In the genomic region with DNA sequence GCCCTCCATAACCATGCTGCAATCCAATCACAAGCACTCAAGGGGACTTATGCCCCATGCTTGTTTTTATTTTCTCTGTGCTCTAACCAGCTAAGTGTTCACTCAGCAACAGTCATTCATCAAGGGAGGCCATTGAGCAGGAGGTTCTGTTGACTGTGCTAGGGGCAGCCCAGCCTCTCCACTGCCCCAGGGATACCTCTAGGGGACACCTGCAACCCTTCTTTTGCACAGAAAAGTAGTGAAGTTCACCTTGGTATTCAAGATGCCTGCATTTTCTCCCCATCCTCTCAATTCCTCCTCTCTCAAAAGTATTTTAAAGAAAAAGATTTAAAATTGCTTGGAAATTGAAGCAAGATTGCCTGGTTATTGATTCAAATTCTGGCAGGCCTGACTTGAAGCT, we compare ENCODE assay signal across 39 cellular contexts.
"Had no signal": no experiment of that assay in that cellular context is flagged by ENCODE, and none has a peak within 500 bp of the region (broad histone marks: within the 10 kb centered on the region; RNA-seq: fewer than 3 reads in every experiment).

No MANE protein-coding gene starts in this region.

- H2AFZ ChIP-seq: hepatocyte had no signal

- H3K36me3 Mint-ChIP-seq: activated CD4-positive, alpha-beta memory T cell treated with anti-CD3 and anti-CD28 coated beads for 36 hours; activated CD8-positive, alpha-beta memory T cell treated with anti-CD3 and anti-CD28 coated beads, Interleukin-2, amount 10 ng/mL, durations not matched to agents 7 days and 5 days; activated naive CD4-positive, alpha-beta T cell treated with anti-CD3 and anti-CD28 coated beads, Interleukin-2, amount 50 U/mL, for 24 hours; activated naive CD8-positive, alpha-beta T cell treated with anti-CD3 and anti-CD28 coated beads for 36 hours had no signal

- H3K27ac ChIP-seq: adrenal gland, body of pancreas, breast epithelium, cardiac muscle cell, coronary artery, esophagus muscularis mucosa, foreskin keratinocyte, gastrocnemius medialis, heart right ventricle, hepatocyte, WERI-Rb-1 had no signal

- H3K4me1 Mint-ChIP-seq: activated B cell treated with CpG ODN at 0.5 μM for 24 hours; activated CD4-positive, alpha-beta T cell treated with anti-CD3 and anti-CD28 coated beads for 36 hours; activated naive CD4-positive, alpha-beta T cell treated with anti-CD3 and anti-CD28 coated beads, Interleukin-2, amount 50 U/mL, for 24 hours; activated naive CD8-positive, alpha-beta T cell treated with anti-CD3 and anti-CD28 coated beads for 36 hours; activated naive CD8-positive, alpha-beta T cell treated with anti-CD3 and anti-CD28 coated beads, Interleukin-2, amount 50 U/mL, for 24 hours; T-helper 17 cell had no signal

- H3K4me1 ChIP-seq: adrenal gland, body of pancreas, breast epithelium, esophagus muscularis mucosa, gastrocnemius medialis, heart right ventricle had no signal

- DNase-seq: activated B cell treated with CpG ODN at 0.5 μM for 24 hours; activated CD4-positive, alpha-beta memory T cell treated with anti-CD3 and anti-CD28 coated beads for 36 hours; activated CD4-positive, alpha-beta T cell treated with anti-CD3 and anti-CD28 coated beads for 36 hours; activated CD4-positive, alpha-beta T cell treated with anti-CD3 and anti-CD28 coated beads, Interleukin-2, amount 10 ng/mL, durations not matched to agents 24 days and 14 days; activated CD8-positive, alpha-beta memory T cell treated with anti-CD3 and anti-CD28 coated beads, Interleukin-2, amount 10 ng/mL, durations not matched to agents 7 days and 5 days; activated CD8-positive, alpha-beta memory T cell treated with anti-CD3 and anti-CD28 coated beads, Interleukin-2, amount 50 U/mL, for 4 hours; activated CD8-positive, alpha-beta T cell treated with anti-CD3 and anti-CD28 coated beads, Interleukin-2, amount 10 ng/mL, durations not matched to agents 7 days and 5 days; activated effector memory CD4-positive, alpha-beta T cell treated with anti-CD3 and anti-CD28 coated beads, Interleukin-2, amount 50 U/mL, for 16 hours; activated naive CD4-positive, alpha-beta T cell treated with anti-CD3 and anti-CD28 coated beads for 36 hours; activated naive CD8-positive, alpha-beta T cell treated with anti-CD3 and anti-CD28 coated beads for 36 hours; activated naive CD8-positive, alpha-beta T cell treated with anti-CD3 and anti-CD28 coated beads, Interleukin-2, amount 50 U/mL, for 24 hours; activated T-cell treated with anti-CD3 and anti-CD28 coated beads, Interleukin-2, amount 50 U/mL, for 1 hour; activated T-cell treated with anti-CD3 and anti-CD28 coated beads, Interleukin-2, amount 50 U/mL, for 48 hours; adrenal gland; amygdala; aorta; body of pancreas; central memory CD4-positive, alpha-beta T cell; cerebellar nuclear complex; dorsolateral prefrontal cortex; effector memory CD4-positive, alpha-beta T cell; erythroblast; foreskin keratinocyte; gastrocnemius medialis; heart right ventricle; T-helper 17 cell; T1000; WERI-Rb-1 had no signal

- H3K27ac Mint-ChIP-seq: activated B cell treated with CpG ODN at 0.5 μM for 24 hours; activated CD4-positive, alpha-beta memory T cell treated with anti-CD3 and anti-CD28 coated beads for 36 hours; activated CD4-positive, alpha-beta T cell treated with anti-CD3 and anti-CD28 coated beads for 36 hours; activated CD4-positive, alpha-beta T cell treated with anti-CD3 and anti-CD28 coated beads, Interleukin-2, amount 10 ng/mL, durations not matched to agents 24 days and 14 days; activated CD8-positive, alpha-beta memory T cell treated with anti-CD3 and anti-CD28 coated beads, Interleukin-2, amount 10 ng/mL, durations not matched to agents 7 days and 5 days; activated CD8-positive, alpha-beta T cell treated with anti-CD3 and anti-CD28 coated beads, Interleukin-2, amount 10 ng/mL, durations not matched to agents 7 days and 5 days; activated naive CD4-positive, alpha-beta T cell treated with anti-CD3 and anti-CD28 coated beads for 36 hours; activated naive CD4-positive, alpha-beta T cell treated with anti-CD3 and anti-CD28 coated beads, Interleukin-2, amount 50 U/mL, for 24 hours; activated naive CD8-positive, alpha-beta T cell treated with anti-CD3 and anti-CD28 coated beads for 36 hours; activated naive CD8-positive, alpha-beta T cell treated with anti-CD3 and anti-CD28 coated beads, Interleukin-2, amount 50 U/mL, for 24 hours; activated T-helper 1 cell treated with anti-CD3 and anti-CD28 coated beads, Interleukin-12 subunit alpha, Interleukin-12 subunit beta, Interleukin-2, Interleukin-4 antibody, amounts not matched to agents 30 ng/mL and 10 ng/mL and 1 ng/mL, durations not matched to agents 14 hours and 24 hours and 36 hours; activated T-helper 2 cell treated with anti-CD3 and anti-CD28 coated beads, Interferon-gamma antibody, Interleukin-2, Interleukin-4, amounts not matched to agents 10 μg/mL and 5 μg/mL and 100 μg/mL, durations not matched to agents 14 hours and 24 hours and 36 hours; dendritic cell treated with granulocyte-macrophage colony-stimulating factor and Interleukin-4, amounts not matched to agents 40 ng/mL and 50 ng/mL, for 4 days; T-helper 17 cell; T-helper 2 cell treated with Interferon-gamma antibody and Interleukin-4, amounts not matched to agents 5 μg/mL and 100 μg/mL, for 36 hours had no signal

- H3K4me2 ChIP-seq: hepatocyte had no signal

- H3K9me3 ChIP-seq: adrenal gland, body of pancreas, breast epithelium, esophagus muscularis mucosa, gastrocnemius medialis, heart right ventricle had no signal

- H3K4me3 ChIP-seq: adrenal gland, body of pancreas, breast epithelium, cardiac muscle cell, coronary artery, dorsolateral prefrontal cortex, esophagus muscularis mucosa, gastrocnemius medialis, heart right ventricle, hepatocyte had no signal

- H3K27me3 Mint-ChIP-seq: activated B cell treated with CpG ODN at 0.5 μM for 24 hours; activated CD4-positive, alpha-beta memory T cell treated with anti-CD3 and anti-CD28 coated beads for 36 hours; activated CD8-positive, alpha-beta memory T cell treated with anti-CD3 and anti-CD28 coated beads, Interleukin-2, amount 10 ng/mL, durations not matched to agents 7 days and 5 days had no signal

- H3K9me3 Mint-ChIP-seq: activated B cell treated with CpG ODN at 0.5 μM for 24 hours; activated CD4-positive, alpha-beta memory T cell treated with anti-CD3 and anti-CD28 coated beads for 36 hours; activated CD4-positive, alpha-beta T cell treated with anti-CD3 and anti-CD28 coated beads, Interleukin-2, amount 10 ng/mL, durations not matched to agents 24 days and 14 days; activated naive CD4-positive, alpha-beta T cell treated with anti-CD3 and anti-CD28 coated beads for 36 hours; activated naive CD4-positive, alpha-beta T cell treated with anti-CD3 and anti-CD28 coated beads, Interleukin-2, amount 50 U/mL, for 24 hours; activated naive CD8-positive, alpha-beta T cell treated with anti-CD3 and anti-CD28 coated beads for 36 hours; activated naive CD8-positive, alpha-beta T cell treated with anti-CD3 and anti-CD28 coated beads, Interleukin-2, amount 50 U/mL, for 24 hours; activated T-helper 1 cell treated with anti-CD3 and anti-CD28 coated beads, Interleukin-12 subunit alpha, Interleukin-12 subunit beta, Interleukin-2, Interleukin-4 antibody, amounts not matched to agents 30 ng/mL and 10 ng/mL and 1 ng/mL, durations not matched to agents 14 hours and 24 hours and 36 hours; activated T-helper 2 cell treated with anti-CD3 and anti-CD28 coated beads, Interferon-gamma antibody, Interleukin-2, Interleukin-4, amounts not matched to agents 10 μg/mL and 5 μg/mL and 100 μg/mL, durations not matched to agents 14 hours and 24 hours and 36 hours; dendritic cell treated with granulocyte-macrophage colony-stimulating factor and Interleukin-4, amounts not matched to agents 40 ng/mL and 50 ng/mL, for 4 days; T-helper 2 cell treated with Interferon-gamma antibody and Interleukin-4, amounts not matched to agents 5 μg/mL and 100 μg/mL, for 36 hours had no signal

- H3K4me3 Mint-ChIP-seq: activated B cell treated with CpG ODN at 0.5 μM for 24 hours; activated CD4-positive, alpha-beta memory T cell treated with anti-CD3 and anti-CD28 coated beads for 36 hours; activated CD4-positive, alpha-beta T cell treated with anti-CD3 and anti-CD28 coated beads for 36 hours; activated CD4-positive, alpha-beta T cell treated with anti-CD3 and anti-CD28 coated beads, Interleukin-2, amount 10 ng/mL, durations not matched to agents 24 days and 14 days; activated CD8-positive, alpha-beta memory T cell treated with anti-CD3 and anti-CD28 coated beads, Interleukin-2, amount 10 ng/mL, durations not matched to agents 7 days and 5 days; activated CD8-positive, alpha-beta T cell treated with anti-CD3 and anti-CD28 coated beads, Interleukin-2, amount 10 ng/mL, durations not matched to agents 7 days and 5 days; activated naive CD4-positive, alpha-beta T cell treated with anti-CD3 and anti-CD28 coated beads for 36 hours; activated naive CD4-positive, alpha-beta T cell treated with anti-CD3 and anti-CD28 coated beads, Interleukin-2, amount 50 U/mL, for 24 hours; activated naive CD8-positive, alpha-beta T cell treated with anti-CD3 and anti-CD28 coated beads for 36 hours; activated naive CD8-positive, alpha-beta T cell treated with anti-CD3 and anti-CD28 coated beads, Interleukin-2, amount 50 U/mL, for 24 hours; activated T-helper 1 cell treated with anti-CD3 and anti-CD28 coated beads, Interleukin-12 subunit alpha, Interleukin-12 subunit beta, Interleukin-2, Interleukin-4 antibody, amounts not matched to agents 30 ng/mL and 10 ng/mL and 1 ng/mL, durations not matched to agents 14 hours and 24 hours and 36 hours; dendritic cell treated with granulocyte-macrophage colony-stimulating factor and Interleukin-4, amounts not matched to agents 40 ng/mL and 50 ng/mL, for 4 days; T-helper 17 cell; T-helper 2 cell treated with Interferon-gamma antibody and Interleukin-4, amounts not matched to agents 5 μg/mL and 100 μg/mL, for 36 hours had no signal

- H3K27me3 ChIP-seq: adrenal gland, body of pancreas, breast epithelium, cardiac muscle cell, dorsolateral prefrontal cortex, esophagus muscularis mucosa, foreskin keratinocyte, gastrocnemius medialis, hepatocyte had no signal

- H3K79me2 ChIP-seq: hepatocyte had no signal

- ATAC-seq: activated CD4-positive, alpha-beta T cell treated with anti-CD3 and anti-CD28 coated beads for 36 hours; activated CD4-positive, CD25-positive, alpha-beta regulatory T cell treated with anti-CD3 and anti-CD28 coated beads, Interleukin-2, amount 50 U/mL, for 24 hours; activated CD8-positive, alpha-beta memory T cell treated with anti-CD3 and anti-CD28 coated beads, Interleukin-2, amount 10 ng/mL, durations not matched to agents 7 days and 5 days; activated CD8-positive, alpha-beta T cell treated with anti-CD3 and anti-CD28 coated beads, Interleukin-2, amount 10 ng/mL, durations not matched to agents 7 days and 5 days; activated naive CD8-positive, alpha-beta T cell treated with anti-CD3 and anti-CD28 coated beads, Interleukin-2, amount 50 U/mL, for 24 hours; body of pancreas; foreskin keratinocyte; gastrocnemius medialis; heart right ventricle; T-helper 17 cell had no signal

- H3K36me3 ChIP-seq: adrenal gland, breast epithelium, cardiac muscle cell, esophagus muscularis mucosa, gastrocnemius medialis, heart right ventricle, WERI-Rb-1 had no signal
